In the genomic region with DNA sequence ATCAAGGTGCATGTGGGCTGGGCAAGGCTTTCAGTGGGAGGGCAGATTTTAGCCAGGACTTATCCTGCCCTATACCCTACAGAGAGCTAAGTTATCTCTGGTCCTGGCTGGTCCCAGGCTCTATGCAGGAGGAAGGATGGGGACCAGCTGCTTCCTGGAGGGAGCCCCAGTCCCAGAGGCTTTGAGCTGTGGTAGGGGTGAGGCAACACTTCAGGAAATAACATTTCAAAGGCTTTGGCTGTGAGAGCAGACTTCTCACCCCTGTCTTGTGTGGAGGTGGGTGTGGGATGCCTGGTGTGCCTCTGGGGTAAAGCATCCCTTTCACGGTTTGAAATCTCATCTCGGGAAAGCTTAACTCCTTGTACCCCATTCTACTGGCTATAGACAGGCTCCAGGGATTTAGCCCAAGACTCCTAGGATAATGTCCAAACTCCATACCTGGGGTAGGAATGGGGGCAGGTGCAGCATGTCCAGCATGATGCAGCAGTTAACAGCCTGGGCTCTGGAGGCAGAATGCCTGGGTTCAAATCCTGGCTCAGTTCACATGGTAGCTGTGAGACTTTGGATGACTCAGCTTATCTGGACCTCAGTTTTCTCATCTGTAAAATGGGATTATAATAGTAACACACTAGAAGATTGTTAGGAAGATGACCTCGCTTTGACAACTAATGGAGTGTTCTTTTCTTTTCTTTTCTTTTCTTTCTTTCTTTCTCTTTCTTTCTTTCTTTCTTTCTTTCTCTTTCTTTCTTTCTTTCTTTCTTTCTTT, we compare ENCODE assay signal across 15 cellular contexts. TPM values are rescaled to one million over a fixed set of nuclear protein-coding genes. Genes with fewer than 3 reads are reported as not detected.
DNase-seq lines count a peak whose midpoint lies in the region; ATAC-seq and TF ChIP-seq lines count a peak whose summit lies in the region.
"Had no signal": no experiment of that assay in that cellular context is flagged by ENCODE, and none has a peak within 500 bp of the region (broad histone marks: within the 10 kb centered on the region; RNA-seq: fewer than 3 reads in every experiment).

No MANE protein-coding gene starts in this region.

- H3K4me3 ChIP-seq in NB4 (ENCODE audit: low read depth, low read length): no peak overlapping the region
- H3K4me3 ChIP-seq: SJCRH30 had no signal

- peaks cover 7% of the 10 kb centered on the region for H3K36me3 Mint-ChIP-seq in endothelial cell (ENCODE audit: low read depth, unreplicated experiment)
- H3K36me3 Mint-ChIP-seq in stimulated activated naive B cell treated with anti-CD40 and anti-IgM and Interleukin-4, amounts not matched to agents 10 μg/mL and 1 μg/mL and 100 μg/mL, for 72 hours: no peaks in the 10 kb centered on the region
- H3K36me3 Mint-ChIP-seq: CD4-positive, CD25-positive, alpha-beta regulatory T cell had no signal

- TF ChIP-seq CTCF in NB4 (IDR thresholded peaks at IDR 0.05; ENCODE audit: low read depth, low read length): no peak
- TF ChIP-seq CTCF in endothelial cell (IDR thresholded peaks at IDR 0.05; ENCODE audit: unreplicated experiment): no peak

- peaks cover 39% of the 10 kb centered on the region for H3K4me1 Mint-ChIP-seq in endothelial cell (ENCODE audit: unreplicated experiment)
- peaks cover 51 to 68% of the 10 kb centered on the region in 2 donors for H3K4me1 Mint-ChIP-seq in stimulated activated naive B cell treated with anti-CD40 and anti-IgM and Interleukin-4, amounts not matched to agents 10 μg/mL and 1 μg/mL and 100 μg/mL, for 72 hours
- H3K4me1 Mint-ChIP-seq: CD4-positive, CD25-positive, alpha-beta regulatory T cell had no signal

- H3K9me3 Mint-ChIP-seq in endothelial cell (ENCODE audit: unreplicated experiment): peaks cover 5% of the 10 kb centered on the region
- H3K9me3 Mint-ChIP-seq in stimulated activated naive B cell treated with anti-CD40 and anti-IgM and Interleukin-4, amounts not matched to agents 10 μg/mL and 1 μg/mL and 100 μg/mL, for 72 hours: no peaks in the 10 kb centered on the region
- H3K9me3 Mint-ChIP-seq: HFFc6 had no signal

- TF ChIP-seq POLR2A in NB4 (IDR thresholded peaks at IDR 0.05; ENCODE audit: extremely low read depth, insufficient read length): no peak

- H3K27me3 Mint-ChIP-seq in endothelial cell (ENCODE audit: unreplicated experiment): peaks cover 10% of the 10 kb centered on the region
- H3K27me3 Mint-ChIP-seq in stimulated activated naive B cell treated with anti-CD40 and anti-IgM and Interleukin-4, amounts not matched to agents 10 μg/mL and 1 μg/mL and 100 μg/mL, for 72 hours: peaks cover 25 to 39% of the 10 kb centered on the region in 2 donors

- H3K27ac Mint-ChIP-seq in endothelial cell (ENCODE audit: unreplicated experiment): no peak overlapping the region
- peak overlapping the region; percentile 57 for H3K27ac Mint-ChIP-seq in stimulated activated naive B cell treated with anti-CD40 and anti-IgM and Interleukin-4, amounts not matched to agents 10 μg/mL and 1 μg/mL and 100 μg/mL, for 72 hours
- H3K27ac Mint-ChIP-seq: CD4-positive, CD25-positive, alpha-beta regulatory T cell; HFFc6 had no signal

- DNase-seq in NCI-H1417 (lab: John Stamatoyannopoulos, UW) (peak in 2 of 3 experiments; percentile 40 to 54), NCI-H1417 treated with DMSO at 0.1 percent for 48 hours (lab: John Stamatoyannopoulos, UW) (no peak), NB4 (ENCODE audit: low read depth) (peak; percentile 49), endothelial cell (ENCODE audit: low spot score) (peak; percentile 42)
- no peak for DNase-seq in stimulated activated naive B cell treated with anti-CD40 and anti-IgM and Interleukin-4, amounts not matched to agents 10 μg/mL and 1 μg/mL and 100 μg/mL, for 72 hours
- no peak for DNase-seq in activated CD4-positive, alpha-beta T cell treated with anti-CD3 and anti-CD28 coated beads, Interleukin-2, amount 50 U/mL, for 1 hour
- DNase-seq: 8988T; CD4-positive, CD25-positive, alpha-beta regulatory T cell; HFFc6; Karpas-422; NCI-H1694 treated with DMSO at 0.1 percent for 48 hours; NCI-H82; SJCRH30 had no signal

- no peak for ATAC-seq in stimulated activated naive B cell treated with anti-CD40 and anti-IgM and Interleukin-4, amounts not matched to agents 10 μg/mL and 1 μg/mL and 100 μg/mL, for 72 hours (replicated peaks)
- no peak for ATAC-seq in HG02938 (IDR thresholded peaks at IDR 0.05; ENCODE audit: unreplicated experiment)
- no peak for ATAC-seq in GM21367 (IDR thresholded peaks at IDR 0.05; ENCODE audit: unreplicated experiment)

- H3K4me3 Mint-ChIP-seq in endothelial cell (ENCODE audit: unreplicated experiment): no peak overlapping the region
- no peak overlapping the region for H3K4me3 Mint-ChIP-seq in stimulated activated naive B cell treated with anti-CD40 and anti-IgM and Interleukin-4, amounts not matched to agents 10 μg/mL and 1 μg/mL and 100 μg/mL, for 72 hours
- H3K4me3 Mint-ChIP-seq: CD4-positive, CD25-positive, alpha-beta regulatory T cell; HFFc6 had no signal

RNA-seq across cellular contexts. Expression of a gene that starts 27.5 kb away (rescaled TPM):
- total RNA-seq in endothelial cell (ENCODE audit: unreplicated experiment): 132 TPM
- total RNA-seq: CD4-positive, CD25-positive, alpha-beta regulatory T cell had no signal

Comparison
In these comparisons a context has a peak if more than half of its experiments do, and no peak if none do; other contexts are left out.
1. DNase-seq: peak in NCI-H1417 (2 of 3), NB4 (single experiment) and endothelial cell (single experiment); none in NCI-H1417 treated with DMSO at 0.1 percent for 48 hours (single experiment), stimulated activated naive B cell treated with anti-CD40 and anti-IgM and Interleukin-4, amounts not matched to agents 10 μg/mL and 1 μg/mL and 100 μg/mL, for 72 hours (single experiment) and activated CD4-positive, alpha-beta T cell treated with anti-CD3 and anti-CD28 coated beads, Interleukin-2, amount 50 U/mL, for 1 hour (single experiment).